Comparison of ENCODE assay signal across 31 cellular contexts in the genomic region with DNA sequence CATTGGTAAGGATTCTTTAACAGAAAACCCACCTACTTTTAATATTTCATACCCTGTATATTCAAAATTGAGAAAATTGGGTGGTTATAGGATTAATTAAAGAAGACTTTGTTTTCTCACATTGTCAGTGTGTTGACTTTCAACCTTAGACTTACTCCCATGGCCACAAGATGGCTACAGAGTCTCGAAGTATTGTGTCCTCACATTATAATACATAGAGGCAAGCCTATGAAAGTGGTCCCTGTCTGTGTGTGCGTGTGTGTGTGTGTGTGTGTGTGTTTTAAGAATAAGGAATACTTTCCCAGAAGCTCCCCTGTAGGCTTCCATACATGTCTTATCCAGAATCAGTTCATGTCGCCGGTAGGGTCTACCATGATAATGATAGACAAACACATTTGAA.
DNase-seq lines count a peak whose midpoint lies in the region; ATAC-seq, FAIRE-seq and TF ChIP-seq lines count a peak whose summit lies in the region.
"Had no signal": no experiment of that assay in that cellular context is flagged by ENCODE, and none has a peak within 500 bp of the region (broad histone marks: within the 10 kb centered on the region; RNA-seq: fewer than 3 reads in every experiment).

No MANE protein-coding gene starts in this region.

- FAIRE-seq in kidney (lab: Jason Lieb, UNC) = no peak
- FAIRE-seq: D721Med had no signal

- H3K4me3 Mint-ChIP-seq in stimulated activated naive CD8-positive, alpha-beta T cell treated with anti-CD3 and anti-CD28 coated beads, Interleukin-15, amount 100 ng/mL, for 72 hours = no peak overlapping the region
- H3K4me3 Mint-ChIP-seq: nephron, T-helper 17 cell had no signal

- H3K9me3 ChIP-seq in DND-41 (ENCODE audit: insufficient read depth, low read length, severe bottlenecking) (no peaks in the 10 kb centered on the region), HEK293 (ENCODE audit: control insufficient read depth, insufficient read depth, low read depth, low read length) (no peaks in the 10 kb centered on the region), kidney (ENCODE audit: control insufficient read depth in 1 of 2, low read length in 2 of 2) (no peaks in the 10 kb centered on the region)
- H3K9me3 ChIP-seq: adrenal gland, colonic mucosa, esophagus muscularis mucosa, gastrocnemius medialis, HAP-1, mucosa of descending colon, thyroid gland had no signal

- no peaks in the 10 kb centered on the region for H3K79me2 ChIP-seq in DND-41 (ENCODE audit: insufficient read depth, low read length)
- H3K79me2 ChIP-seq: parathyroid adenoma had no signal

- H2AFZ ChIP-seq in DND-41 (ENCODE audit: low read depth, low read length) = no peak overlapping the region
- H2AFZ ChIP-seq: parathyroid adenoma had no signal

- H3K27ac ChIP-seq in DND-41 (ENCODE audit: low read length) = no peak overlapping the region
- no peak overlapping the region for H3K27ac ChIP-seq in HEK293 (ENCODE audit: extremely low read depth, low read depth, low read length)
- H3K27ac ChIP-seq in kidney (ENCODE audit: low read depth in 2 of 2, low read length in 2 of 2) = no peak overlapping the region
- H3K27ac ChIP-seq: adrenal gland, brain microvascular endothelial cell, colonic mucosa, esophagus muscularis mucosa, gastrocnemius medialis, parathyroid adenoma, thyroid gland had no signal

- no peaks in the 10 kb centered on the region for H3K27me3 ChIP-seq in DND-41 (ENCODE audit: insufficient read depth, low read length, poor library complexity)
- H3K27me3 ChIP-seq: adrenal gland, brain microvascular endothelial cell, colonic mucosa, esophagus muscularis mucosa, gastrocnemius medialis, thyroid gland had no signal

- no peak overlapping the region for H3K27ac Mint-ChIP-seq in stimulated activated naive CD8-positive, alpha-beta T cell treated with anti-CD3 and anti-CD28 coated beads, Interleukin-15, amount 100 ng/mL, for 72 hours
- H3K27ac Mint-ChIP-seq: nephron, T-helper 17 cell had no signal

- peaks cover 0 to 10% of the 10 kb centered on the region in 2 donors for H3K9me3 Mint-ChIP-seq in stimulated activated naive CD8-positive, alpha-beta T cell treated with anti-CD3 and anti-CD28 coated beads, Interleukin-15, amount 100 ng/mL, for 72 hours
- H3K9me3 Mint-ChIP-seq: nephron had no signal

- intact Hi-C loops in kidney (cut with DNase I) = no loop called here

- no peak overlapping the region for H3K4me2 ChIP-seq in DND-41 (ENCODE audit: insufficient read depth, low read length)

- CTCF ChIA-PET in HEK293 (lab: Yijun Ruan, JAX) = no interaction called here

- no peaks in the 10 kb centered on the region for H3K27me3 Mint-ChIP-seq in stimulated activated naive CD8-positive, alpha-beta T cell treated with anti-CD3 and anti-CD28 coated beads, Interleukin-15, amount 100 ng/mL, for 72 hours
- H3K27me3 Mint-ChIP-seq: T-helper 17 cell had no signal

- H3K4me1 ChIP-seq in DND-41 (ENCODE audit: insufficient read depth, low read length) (no peaks in the 10 kb centered on the region), HEK293 (ENCODE audit: control insufficient read depth, insufficient read depth, low read length) (no peaks in the 10 kb centered on the region), kidney (ENCODE audit: control insufficient read depth in 1 of 2, insufficient read depth in 1 of 2, low read depth in 1 of 2, low read length in 2 of 2) (no peaks in the 10 kb centered on the region)
- H3K4me1 ChIP-seq: adrenal gland, colonic mucosa, esophagus muscularis mucosa, gastrocnemius medialis, HAP-1, parathyroid adenoma, thyroid gland had no signal

- no peak for DNase-seq in DND-41
- DNase-seq in SK-MEL-5 (ENCODE audit: low read depth, low spot score) = peak; percentile 69
- DNase-seq in kidney = no peak
- no peak for DNase-seq in stimulated activated naive CD8-positive, alpha-beta T cell treated with anti-CD3 and anti-CD28 coated beads, Interleukin-15, amount 100 ng/mL, for 72 hours
- DNase-seq in DMS114 treated with DMSO at 0.1 percent for 48 hours (lab: John Stamatoyannopoulos, UW; ENCODE audit: unreplicated experiment) = no peak
- DNase-seq: activated CD4-positive, alpha-beta T cell treated with anti-CD3 and anti-CD28 coated beads for 4 hours; activated CD8-positive, alpha-beta memory T cell treated with anti-CD3 and anti-CD28 coated beads for 24 hours; activated gamma-delta T cell treated with Interleukin-2 at 50 U/mL for 16 hours; activated T-cell treated with anti-CD3 and anti-CD28 coated beads, Interleukin-2, amount 50 U/mL, for 1 hour; adrenal gland; brain microvascular endothelial cell; colonic mucosa; gastrocnemius medialis; hippocampal formation; left ventricle myocardium superior; NCI-H1092 treated with DMSO at 0.1 percent for 48 hours; NCI-H2081; stimulated activated CD4-positive, alpha-beta T cell treated with anti-CD3 and anti-CD28 coated beads, Interleukin-4, amount 100 ng/mL, for 4 hours; stimulated activated naive CD4-positive, alpha-beta T cell; T-helper 17 cell; thyroid gland had no signal

- H4K20me1 ChIP-seq in DND-41 (ENCODE audit: insufficient read depth, low read length) = no peaks in the 10 kb centered on the region

- in situ Hi-C loops in SK-MEL-5 (cut with HindIII; ENCODE audit: low pct_unique_long_range_greater_than_20kb, low sequenced_read_pairs) = no loop called here

- H3K9ac ChIP-seq in DND-41 (ENCODE audit: low read depth, low read length) = no peak overlapping the region
- H3K9ac ChIP-seq in kidney (ENCODE audit: low read length in 2 of 2) = no peak overlapping the region
- H3K9ac ChIP-seq: parathyroid adenoma had no signal

- peaks cover 9% of the 10 kb centered on the region; the same call in 1 of the 2 replicates for H3K36me3 ChIP-seq in DND-41 (ENCODE audit: insufficient read depth, low read length)
- H3K36me3 ChIP-seq in HEK293 (ENCODE audit: control insufficient read depth in 2 of 2, insufficient read depth in 1 of 2, low read length in 2 of 2) = no peaks in the 10 kb centered on the region
- H3K36me3 ChIP-seq in kidney (ENCODE audit: control insufficient read depth in 1 of 2, insufficient read depth in 2 of 2, low read length in 2 of 2) = no peaks in the 10 kb centered on the region
- H3K36me3 ChIP-seq: adrenal gland, brain microvascular endothelial cell, colonic mucosa, esophagus muscularis mucosa, gastrocnemius medialis, HAP-1, thyroid gland had no signal

- ATAC-seq in DND-41 (ENCODE audit: insufficient read depth, low read depth) (peak; percentile 27; the same call in 1 of the 3 replicates), GM18873 (IDR thresholded peaks at IDR 0.05; ENCODE audit: low FRiP score, unreplicated experiment) (no peak), GM19351 (IDR thresholded peaks at IDR 0.05; ENCODE audit: unreplicated experiment) (no peak)
- no peak for ATAC-seq in stimulated activated naive CD8-positive, alpha-beta T cell treated with anti-CD3 and anti-CD28 coated beads, Interleukin-15, amount 100 ng/mL, for 72 hours
- ATAC-seq: gastrocnemius medialis, left ventricle myocardium superior, mucosa of descending colon, sciatic nerve, T-helper 17 cell had no signal

- no peak for TF ChIP-seq CTCF in DND-41 (IDR thresholded peaks at IDR 0.05; ENCODE audit: borderline replicate concordance, extremely low read depth, low read length, poor library complexity, severe bottlenecking)
- peak; percentile 13; the same call in 1 of the 2 replicates for TF ChIP-seq CTCF in HEK293 (tag by site-specific recombination; IDR thresholded peaks at IDR 0.05)
- peak; percentile 10 for TF ChIP-seq CTCF in kidney (IDR thresholded peaks at IDR 0.05; ENCODE audit: borderline replicate concordance, extremely low read depth, insufficient read depth)

- POLR2A ChIA-PET in HEK293 (lab: Yijun Ruan, JAX) = no interaction called here

- peaks cover 5% of the 10 kb centered on the region for H3K4me1 Mint-ChIP-seq in stimulated activated naive CD8-positive, alpha-beta T cell treated with anti-CD3 and anti-CD28 coated beads, Interleukin-15, amount 100 ng/mL, for 72 hours
- H3K4me1 Mint-ChIP-seq: nephron had no signal

- no peak overlapping the region for H3K4me3 ChIP-seq in DND-41 (ENCODE audit: low read depth in 1 of 2, low read length in 2 of 2)
- H3K4me3 ChIP-seq in HEK293 (ENCODE audit: low read depth, low read length) = no peak overlapping the region
- H3K4me3 ChIP-seq in kidney (ENCODE audit: low read length in 2 of 2) = no peak overlapping the region
- H3K4me3 ChIP-seq: adrenal gland, colonic mucosa, esophagus muscularis mucosa, gastrocnemius medialis, HAP-1, mucosa of descending colon, thyroid gland had no signal

TF ChIP-seq in HEK293, 187 proteins besides CTCF, POLR2A, EP300 and RAD21 (continues in another document):
- TF ChIP-seq ZNF394 (tag by site-specific recombination; IDR thresholded peaks at IDR 0.05; ENCODE audit: borderline replicate concordance) (no peak), ZNF140 (tag by site-specific recombination; IDR thresholded peaks at IDR 0.05) (no peak)
